Comparison of ENCODE assay signal across 18 cellular contexts in the genomic region with DNA sequence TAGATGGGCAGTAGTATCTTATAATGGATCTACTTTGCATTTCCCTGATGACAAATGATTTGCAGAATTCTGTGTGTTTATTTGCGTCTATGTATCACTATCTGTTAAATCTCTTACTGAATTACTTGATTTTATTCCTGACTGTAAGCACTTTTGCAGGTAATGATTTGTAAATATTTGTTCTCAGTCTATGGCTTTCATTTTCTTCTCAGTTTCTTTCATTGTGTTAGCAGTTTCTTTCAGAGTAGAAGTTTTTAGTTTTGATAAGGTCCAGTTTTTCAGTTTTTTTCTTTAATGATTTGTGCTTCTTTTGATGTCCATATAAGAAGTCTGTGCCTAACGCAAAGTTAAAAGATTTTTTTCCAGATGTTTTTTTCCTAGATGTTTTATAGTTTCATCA.
"Had no signal": no experiment of that assay in that cellular context is flagged by ENCODE, and none has a peak within 500 bp of the region (broad histone marks: within the 10 kb centered on the region; RNA-seq: fewer than 3 reads in every experiment).

No MANE protein-coding gene starts in this region.

- ATAC-seq: activated CD8-positive, alpha-beta T cell treated with anti-CD3 and anti-CD28 coated beads for 36 hours; activated T-cell treated with anti-CD3 and anti-CD28 coated beads, Interleukin-2, amount 50 U/mL, for 4 hours; body of pancreas; esophagus mucosa; mucosa of descending colon; naive thymus-derived CD4-positive, alpha-beta T cell; psoas muscle; sciatic nerve; T-helper 17 cell had no signal

- H3K4me3 ChIP-seq: body of pancreas, colonic mucosa, mucosa of descending colon, psoas muscle, suprapubic skin, upper lobe of left lung had no signal

- H3K27ac ChIP-seq: body of pancreas, colonic mucosa, suprapubic skin had no signal

- H3K27me3 ChIP-seq: body of pancreas, colonic mucosa, suprapubic skin, upper lobe of left lung had no signal

- H3K9me3 ChIP-seq: colonic mucosa, mucosa of descending colon, psoas muscle, suprapubic skin, upper lobe of left lung had no signal

- H3K9me3 Mint-ChIP-seq: activated CD8-positive, alpha-beta T cell treated with anti-CD3 and anti-CD28 coated beads for 36 hours; activated T-cell treated with anti-CD3 and anti-CD28 coated beads, Interleukin-2, amount 50 U/mL, for 4 hours; naive thymus-derived CD4-positive, alpha-beta T cell; stimulated activated naive CD8-positive, alpha-beta T cell treated with anti-CD3 and anti-CD28 coated beads, Interleukin-15, Interleukin-2, amounts not matched to agents 100 ng/mL and 50 ng/mL, for 24 hours had no signal

- H3K36me3 ChIP-seq: colonic mucosa, suprapubic skin had no signal

- DNase-seq: activated CD4-positive, alpha-beta T cell treated with anti-CD3 and anti-CD28 coated beads for 4 hours; activated CD8-positive, alpha-beta T cell treated with anti-CD3 and anti-CD28 coated beads for 36 hours; activated effector memory CD4-positive, alpha-beta T cell treated with Interleukin-2 at 50 U/mL for 16 hours; activated T-cell treated with anti-CD3 and anti-CD28 coated beads, Interleukin-2, amount 50 U/mL, for 4 hours; amygdala; body of pancreas; central memory CD4-positive, alpha-beta T cell; colonic mucosa; mucosa of descending colon; naive thymus-derived CD4-positive, alpha-beta T cell; psoas muscle; T-helper 17 cell; upper lobe of left lung had no signal

- H3K27me3 Mint-ChIP-seq: activated CD8-positive, alpha-beta T cell treated with anti-CD3 and anti-CD28 coated beads for 36 hours; activated naive CD8-positive, alpha-beta T cell; naive thymus-derived CD4-positive, alpha-beta T cell; stimulated activated naive CD8-positive, alpha-beta T cell treated with anti-CD3 and anti-CD28 coated beads, Interleukin-15, Interleukin-2, amounts not matched to agents 100 ng/mL and 50 ng/mL, for 24 hours; T-helper 17 cell had no signal

- H3K27ac Mint-ChIP-seq: activated CD8-positive, alpha-beta T cell treated with anti-CD3 and anti-CD28 coated beads for 36 hours; activated naive CD8-positive, alpha-beta T cell; stimulated activated naive CD8-positive, alpha-beta T cell treated with anti-CD3 and anti-CD28 coated beads, Interleukin-15, Interleukin-2, amounts not matched to agents 100 ng/mL and 50 ng/mL, for 24 hours; T-helper 17 cell had no signal

- H3K4me3 Mint-ChIP-seq: activated CD8-positive, alpha-beta T cell treated with anti-CD3 and anti-CD28 coated beads for 36 hours; activated naive CD8-positive, alpha-beta T cell; activated T-cell treated with anti-CD3 and anti-CD28 coated beads, Interleukin-2, amount 50 U/mL, for 4 hours; stimulated activated naive CD8-positive, alpha-beta T cell treated with anti-CD3 and anti-CD28 coated beads, Interleukin-15, Interleukin-2, amounts not matched to agents 100 ng/mL and 50 ng/mL, for 24 hours had no signal
